ENCODE assay signal across 18 cellular contexts in the genomic region with DNA sequence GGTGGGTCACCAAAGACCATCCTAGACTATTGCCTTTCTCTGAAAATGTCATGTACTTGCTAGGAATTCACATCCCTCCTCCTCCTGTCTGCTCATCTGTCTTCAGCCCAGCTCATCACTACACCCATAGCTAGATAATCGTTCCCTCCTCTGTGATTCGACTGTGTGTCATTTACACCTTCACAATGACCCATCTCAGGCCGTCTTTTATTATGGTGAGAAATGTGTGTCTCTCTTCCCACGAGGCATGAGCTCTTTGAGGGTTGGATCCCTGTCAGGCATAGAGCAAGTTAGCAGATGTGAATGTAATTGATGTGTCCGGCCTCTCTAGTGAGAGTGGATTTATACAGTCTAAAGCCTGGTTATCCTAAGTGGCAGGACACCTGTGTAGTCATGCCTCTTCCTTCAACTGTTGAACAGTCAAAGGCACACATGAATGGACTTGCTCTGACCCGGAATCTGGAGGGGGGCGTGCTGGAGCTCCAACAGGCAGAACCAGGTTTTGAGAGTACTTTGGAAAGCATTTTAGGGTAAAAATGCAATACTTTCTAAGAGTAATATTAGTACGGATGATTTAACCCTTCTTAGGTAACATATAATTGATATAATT.
DNase-seq lines count a peak whose midpoint lies in the region; ATAC-seq and TF ChIP-seq lines count a peak whose summit lies in the region.
"Had no signal": no experiment of that assay in that cellular context is flagged by ENCODE, and none has a peak within 500 bp of the region (broad histone marks: within the 10 kb centered on the region; RNA-seq: fewer than 3 reads in every experiment).

No MANE protein-coding gene starts in this region.

- H3K27ac ChIP-seq in CD4-positive, alpha-beta T cell (ENCODE audit: low read depth, low read length) = no peak overlapping the region
- peak overlapping the region; percentile 33 for H3K27ac ChIP-seq in HUES48 (ENCODE audit: low read depth, low read length)
- no peak overlapping the region for H3K27ac ChIP-seq in mesenchymal stem cell (ENCODE audit: low read length, poor library complexity, severe bottlenecking)
- no peak overlapping the region for H3K27ac ChIP-seq in PC-9
- H3K27ac ChIP-seq: uterus had no signal

- DNase-seq in CD4-positive, alpha-beta T cell = no peak
- DNase-seq in activated naive CD8-positive, alpha-beta T cell treated with anti-CD3 and anti-CD28 coated beads, Interleukin-2, amount 50 U/mL, for 24 hours = no peak
- DNase-seq in mesenchymal stem cell = no peak
- DNase-seq in omental fat pad (ENCODE audit: low spot score) = no peak
- DNase-seq in PC-9 = no peak
- DNase-seq in osteocyte (ENCODE audit: extremely low spot score, unreplicated experiment) = no peak
- DNase-seq in activated CD8-positive, alpha-beta T cell treated with anti-CD3 and anti-CD28 coated beads for 36 hours = no peak
- DNase-seq: activated CD4-positive, alpha-beta T cell treated with anti-CD3 and anti-CD28 coated beads, Interleukin-2, amount 10 ng/mL, durations not matched to agents 24 days and 14 days; activated naive CD4-positive, alpha-beta T cell treated with Interleukin-2 at 50 U/mL for 16 hours; COR-L47; erythroblast; NCI-H2029; NCI-H526; right cardiac atrium; SK-N-SH; uterus had no signal

- no peak overlapping the region for H4K91ac ChIP-seq in mesenchymal stem cell (ENCODE audit: low read length)

- no peak overlapping the region for H3K4me3 Mint-ChIP-seq in CD4-positive, alpha-beta T cell
- H3K4me3 Mint-ChIP-seq in activated naive CD8-positive, alpha-beta T cell treated with anti-CD3 and anti-CD28 coated beads, Interleukin-2, amount 50 U/mL, for 24 hours = no peak overlapping the region
- no peak overlapping the region for H3K4me3 Mint-ChIP-seq in osteocyte (ENCODE audit: unreplicated experiment)
- no peak overlapping the region for H3K4me3 Mint-ChIP-seq in activated CD8-positive, alpha-beta T cell treated with anti-CD3 and anti-CD28 coated beads for 36 hours
- H3K4me3 Mint-ChIP-seq: activated CD4-positive, alpha-beta T cell treated with anti-CD3 and anti-CD28 coated beads, Interleukin-2, amount 10 ng/mL, durations not matched to agents 24 days and 14 days; dendritic cell treated with granulocyte-macrophage colony-stimulating factor and Interleukin-4, amounts not matched to agents 40 ng/mL and 50 ng/mL, for 4 days had no signal

- H4K20me1 ChIP-seq in PC-9 (ENCODE audit: insufficient read depth) = no peaks in the 10 kb centered on the region

- peaks cover 80% of the 10 kb centered on the region for H3K36me3 Mint-ChIP-seq in CD4-positive, alpha-beta T cell (ENCODE audit: low read depth)
- peaks cover 32% of the 10 kb centered on the region for H3K36me3 Mint-ChIP-seq in activated naive CD8-positive, alpha-beta T cell treated with anti-CD3 and anti-CD28 coated beads, Interleukin-2, amount 50 U/mL, for 24 hours (ENCODE audit: low read depth)
- H3K36me3 Mint-ChIP-seq in osteocyte (ENCODE audit: unreplicated experiment) = peaks cover 35% of the 10 kb centered on the region
- peaks cover 30% of the 10 kb centered on the region for H3K36me3 Mint-ChIP-seq in activated CD8-positive, alpha-beta T cell treated with anti-CD3 and anti-CD28 coated beads for 36 hours (ENCODE audit: low read depth)

- no peak overlapping the region for H3K18ac ChIP-seq in mesenchymal stem cell (ENCODE audit: low read depth in 1 of 2, low read length in 2 of 2)

- H3K4ac ChIP-seq in mesenchymal stem cell (ENCODE audit: low read depth in 1 of 2, low read length in 2 of 2) = no peak overlapping the region

- no peak overlapping the region for H2BK120ac ChIP-seq in mesenchymal stem cell (ENCODE audit: low read depth, low read length)

- peak overlapping the region in 1 of 2 experiments; percentile 23 for H3K23ac ChIP-seq in mesenchymal stem cell (ENCODE audit: low read length in 2 of 2)

- H3K4me3 ChIP-seq in HUES48 (ENCODE audit: low read depth, low read length) (no peak overlapping the region), mesenchymal stem cell (ENCODE audit: insufficient read depth in 1 of 2, low read depth in 1 of 2, low read length in 2 of 2) (no peak overlapping the region), PC-9 (no peak overlapping the region)
- H3K4me3 ChIP-seq: uterus had no signal

- H3K4me2 ChIP-seq in mesenchymal stem cell (ENCODE audit: low read length, poor library complexity, severe bottlenecking) (no peak overlapping the region), PC-9 (no peak overlapping the region)
- H3K4me2 ChIP-seq: SK-N-SH had no signal

- H2AFZ ChIP-seq in mesenchymal stem cell (ENCODE audit: low read depth, low read length) = no peak overlapping the region
- no peak overlapping the region for H2AFZ ChIP-seq in PC-9

- POLR2A ChIA-PET in CD4-positive, alpha-beta T cell (lab: Charles Lee) = interaction anchor here (1.4 kb wide), 1 partner anchor 11 kb away, joined by 4 read pairs; no protein-coding TSS in a partner anchor
- POLR2A ChIA-PET in PC-9 (lab: Charles Lee; ENCODE audit: unreplicated experiment) = interaction anchor here (0.6 kb wide), 1 partner anchor 438 kb away, joined by 3 read pairs; no protein-coding TSS in a partner anchor
- POLR2A ChIA-PET in activated CD8-positive, alpha-beta T cell treated with anti-CD3 and anti-CD28 coated beads for 36 hours (lab: Charles Lee) = no interaction called here

- no peaks in the 10 kb centered on the region for H3K27me3 ChIP-seq in CD4-positive, alpha-beta T cell (ENCODE audit: control insufficient read depth, insufficient read depth, low read length)
- H3K27me3 ChIP-seq in HUES48 (ENCODE audit: control insufficient read depth, insufficient read depth, low read length) = no peaks in the 10 kb centered on the region
- no peaks in the 10 kb centered on the region for H3K27me3 ChIP-seq in mesenchymal stem cell (ENCODE audit: control insufficient read depth in 1 of 2, insufficient read depth in 1 of 2, low read length in 2 of 2)
- no peaks in the 10 kb centered on the region for H3K27me3 ChIP-seq in PC-9 (ENCODE audit: insufficient read depth, low read depth)
- H3K27me3 ChIP-seq: uterus had no signal

- H3K4me1 ChIP-seq in HUES48 (ENCODE audit: control insufficient read depth, insufficient read depth, low read length) (peaks cover 15% of the 10 kb centered on the region), mesenchymal stem cell (ENCODE audit: control insufficient read depth, insufficient read depth, low read depth, low read length) (peaks cover 2% of the 10 kb centered on the region), PC-9 (replicated peaks; ENCODE audit: insufficient read depth) (no peaks in the 10 kb centered on the region)
- H3K4me1 ChIP-seq: uterus had no signal

- no peak overlapping the region for H3K9ac ChIP-seq in HUES48 (ENCODE audit: low read depth, low read length)
- no peak overlapping the region for H3K9ac ChIP-seq in mesenchymal stem cell (ENCODE audit: low read length)
- H3K9ac ChIP-seq: SK-N-SH had no signal

- no peaks in the 10 kb centered on the region for H3K9me3 Mint-ChIP-seq in CD4-positive, alpha-beta T cell
- H3K9me3 Mint-ChIP-seq in activated naive CD8-positive, alpha-beta T cell treated with anti-CD3 and anti-CD28 coated beads, Interleukin-2, amount 50 U/mL, for 24 hours = no peaks in the 10 kb centered on the region
- no peaks in the 10 kb centered on the region for H3K9me3 Mint-ChIP-seq in osteocyte (ENCODE audit: unreplicated experiment)
- no peaks in the 10 kb centered on the region for H3K9me3 Mint-ChIP-seq in activated CD8-positive, alpha-beta T cell treated with anti-CD3 and anti-CD28 coated beads for 36 hours
- H3K9me3 Mint-ChIP-seq: activated CD4-positive, alpha-beta T cell treated with anti-CD3 and anti-CD28 coated beads, Interleukin-2, amount 10 ng/mL, durations not matched to agents 24 days and 14 days; dendritic cell treated with granulocyte-macrophage colony-stimulating factor and Interleukin-4, amounts not matched to agents 40 ng/mL and 50 ng/mL, for 4 days had no signal

- intact Hi-C loops in CD4-positive, alpha-beta T cell (cut with DNase I, micrococcal nuclease) = no loop called here
- intact Hi-C loops in PC-9 (cut with micrococcal nuclease; ENCODE audit: unreplicated experiment) = no loop called here
- intact Hi-C loops in activated CD8-positive, alpha-beta T cell treated with anti-CD3 and anti-CD28 coated beads for 36 hours (cut with micrococcal nuclease) = loop anchor here (10.0 kb wide), 1 partner anchor 122 kb away; no protein-coding TSS in a partner anchor

- no peak overlapping the region for H3K14ac ChIP-seq in mesenchymal stem cell (ENCODE audit: low read length in 2 of 2)

- H3K27ac Mint-ChIP-seq in CD4-positive, alpha-beta T cell = peak overlapping the region; percentile 64
- no peak overlapping the region for H3K27ac Mint-ChIP-seq in activated naive CD8-positive, alpha-beta T cell treated with anti-CD3 and anti-CD28 coated beads, Interleukin-2, amount 50 U/mL, for 24 hours
- no peak overlapping the region for H3K27ac Mint-ChIP-seq in osteocyte (ENCODE audit: unreplicated experiment)
- H3K27ac Mint-ChIP-seq in activated CD8-positive, alpha-beta T cell treated with anti-CD3 and anti-CD28 coated beads for 36 hours = no peak overlapping the region
- H3K27ac Mint-ChIP-seq: dendritic cell treated with granulocyte-macrophage colony-stimulating factor and Interleukin-4, amounts not matched to agents 40 ng/mL and 50 ng/mL, for 4 days had no signal

- peaks cover 16% of the 10 kb centered on the region for H3K79me1 ChIP-seq in mesenchymal stem cell (replicated peaks; ENCODE audit: low read length, poor library complexity, severe bottlenecking)

- no peaks in the 10 kb centered on the region for H3K27me3 Mint-ChIP-seq in CD4-positive, alpha-beta T cell
- no peaks in the 10 kb centered on the region for H3K27me3 Mint-ChIP-seq in activated naive CD8-positive, alpha-beta T cell treated with anti-CD3 and anti-CD28 coated beads, Interleukin-2, amount 50 U/mL, for 24 hours
- no peaks in the 10 kb centered on the region for H3K27me3 Mint-ChIP-seq in osteocyte (ENCODE audit: unreplicated experiment)
- H3K27me3 Mint-ChIP-seq in activated CD8-positive, alpha-beta T cell treated with anti-CD3 and anti-CD28 coated beads for 36 hours = no peaks in the 10 kb centered on the region
- H3K27me3 Mint-ChIP-seq: activated CD4-positive, alpha-beta T cell treated with anti-CD3 and anti-CD28 coated beads, Interleukin-2, amount 10 ng/mL, durations not matched to agents 24 days and 14 days; dendritic cell treated with granulocyte-macrophage colony-stimulating factor and Interleukin-4, amounts not matched to agents 40 ng/mL and 50 ng/mL, for 4 days had no signal

- H3F3A ChIP-seq in PC-9 (ENCODE audit: insufficient read depth, low read depth) = no peaks in the 10 kb centered on the region

- no peak overlapping the region for H4K8ac ChIP-seq in mesenchymal stem cell (ENCODE audit: low read length)

- H2BK15ac ChIP-seq in mesenchymal stem cell (ENCODE audit: low read depth, poor library complexity, severe bottlenecking) = no peak overlapping the region

- H2AK5ac ChIP-seq in mesenchymal stem cell (ENCODE audit: low read length, severe bottlenecking) = peak overlapping the region; percentile 1

- 74% methylated on average over 7 of the region's 8 CpGs for WGBS in mesenchymal stem cell

- no peak overlapping the region for H2BK5ac ChIP-seq in mesenchymal stem cell (ENCODE audit: low read depth, low read length, poor library complexity, severe bottlenecking)

- ATAC-seq in CD4-positive, alpha-beta T cell (ENCODE audit: poor library complexity) = no peak
- peak; percentile 50 for ATAC-seq in activated naive CD8-positive, alpha-beta T cell treated with anti-CD3 and anti-CD28 coated beads, Interleukin-2, amount 50 U/mL, for 24 hours
- no peak for ATAC-seq in omental fat pad (ENCODE audit: low FRiP score)
- ATAC-seq in activated CD8-positive, alpha-beta T cell treated with anti-CD3 and anti-CD28 coated beads for 36 hours = no peak
- ATAC-seq: right cardiac atrium had no signal

- H3K9me2 ChIP-seq in PC-9 (ENCODE audit: insufficient read depth) = no peaks in the 10 kb centered on the region; the same call in 1 of the 2 replicates
- H3K9me2 ChIP-seq: SK-N-SH had no signal

- no peaks in the 10 kb centered on the region for H3K79me2 ChIP-seq in PC-9 (ENCODE audit: low read depth)

- no peaks in the 10 kb centered on the region for H3K9me3 ChIP-seq in CD4-positive, alpha-beta T cell (ENCODE audit: control insufficient read depth, low read length)
- H3K9me3 ChIP-seq in HUES48 (ENCODE audit: control insufficient read depth, insufficient read depth, low read length) (no peaks in the 10 kb centered on the region), mesenchymal stem cell (ENCODE audit: control insufficient read depth, low read length) (no peaks in the 10 kb centered on the region), PC-9 (ENCODE audit: insufficient read depth, low read depth) (no peaks in the 10 kb centered on the region)
- H3K9me3 ChIP-seq: SK-N-SH, uterus had no signal

- TF ChIP-seq CTCF in CD4-positive, alpha-beta T cell (IDR thresholded peaks at IDR 0.05) = no peak
- TF ChIP-seq CTCF in omental fat pad (IDR thresholded peaks at IDR 0.05) (no peak), PC-9 (conservative IDR thresholded peaks at IDR 0.05) (no peak), osteocyte (IDR thresholded peaks at IDR 0.05) (no peak)
- no peak for TF ChIP-seq CTCF in activated CD8-positive, alpha-beta T cell treated with anti-CD3 and anti-CD28 coated beads for 36 hours (IDR thresholded peaks at IDR 0.05)

- H2BK12ac ChIP-seq in mesenchymal stem cell (ENCODE audit: low read length in 2 of 2) = no peak overlapping the region

- H3K4me1 Mint-ChIP-seq in CD4-positive, alpha-beta T cell (ENCODE audit: low read depth) = peaks cover 38% of the 10 kb centered on the region
- peaks cover 20% of the 10 kb centered on the region for H3K4me1 Mint-ChIP-seq in activated naive CD8-positive, alpha-beta T cell treated with anti-CD3 and anti-CD28 coated beads, Interleukin-2, amount 50 U/mL, for 24 hours
- H3K4me1 Mint-ChIP-seq in osteocyte (ENCODE audit: unreplicated experiment) = no peaks in the 10 kb centered on the region
- H3K4me1 Mint-ChIP-seq in activated CD8-positive, alpha-beta T cell treated with anti-CD3 and anti-CD28 coated beads for 36 hours (ENCODE audit: low read depth) = peaks cover 23% of the 10 kb centered on the region

- H3K36me3 ChIP-seq in HUES48 (ENCODE audit: control insufficient read depth, insufficient read depth, low read length) (peaks cover 18% of the 10 kb centered on the region), mesenchymal stem cell (ENCODE audit: control insufficient read depth in 1 of 2, insufficient read depth in 2 of 2, low read depth in 1 of 2, low read length in 2 of 2) (peaks cover 8 to 64% of the 10 kb centered on the region in 2 experiments), PC-9 (ENCODE audit: low read depth) (peaks cover 14% of the 10 kb centered on the region; the same call in 1 of the 2 replicates)
- H3K36me3 ChIP-seq: uterus had no signal

- CTCF ChIA-PET in CD4-positive, alpha-beta T cell (lab: Charles Lee) = interaction anchor here (1.7 kb wide), 1 partner anchor 9 kb away, joined by 3 read pairs; no protein-coding TSS in a partner anchor
- CTCF ChIA-PET in PC-9 (lab: Charles Lee) = no interaction called here
- CTCF ChIA-PET in activated CD8-positive, alpha-beta T cell treated with anti-CD3 and anti-CD28 coated beads for 36 hours (lab: Charles Lee) = interaction anchor here (0.8 to 3.0 kb wide), 6 partner anchors 8 to 117 kb away, joined by 3 to 15 read pairs (median 3); no protein-coding TSS in a partner anchor

- no TSS peak for BruUV-seq in PC-9 (replicated peaks; lab: Mats Ljungman, UMichigan)
